In the genomic region with DNA sequence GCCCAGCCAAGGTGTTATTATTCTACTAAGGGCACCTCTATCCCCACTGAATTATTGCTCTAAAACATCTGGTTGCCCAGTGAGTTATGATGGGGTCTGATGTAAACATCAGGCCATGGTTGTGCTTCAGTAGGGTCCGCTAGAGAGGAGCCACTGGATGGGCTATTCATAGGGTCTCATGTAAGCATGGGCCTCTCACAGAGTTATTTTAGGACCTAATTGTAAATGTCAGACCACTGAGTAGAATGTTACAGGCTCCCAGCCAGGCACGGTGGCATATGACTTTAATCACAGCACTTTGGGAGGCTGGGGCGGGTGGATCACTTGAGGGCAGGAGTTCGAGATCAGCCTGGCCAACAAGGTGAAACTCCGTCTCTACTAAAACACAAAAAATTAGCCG, we compare ENCODE assay signal across 30 cellular contexts.
"Had no signal": no experiment of that assay in that cellular context is flagged by ENCODE, and none has a peak within 500 bp of the region (broad histone marks: within the 10 kb centered on the region; RNA-seq: fewer than 3 reads in every experiment).

No MANE protein-coding gene starts in this region.

- FAIRE-seq: frontal cortex, TTC549 had no signal

- H3K4me1 Mint-ChIP-seq: activated CD4-positive, alpha-beta memory T cell treated with anti-CD3 and anti-CD28 coated beads, Interleukin-2, amount 10 ng/mL, durations not matched to agents 7 days and 5 days; central memory CD8-positive, alpha-beta T cell had no signal

- ATAC-seq: activated naive CD4-positive, alpha-beta T cell treated with anti-CD3 and anti-CD28 coated beads, Interleukin-2, amount 50 U/mL, for 72 hours; activated T-cell treated with anti-CD3 and anti-CD28 coated beads, Interleukin-2, amount 50 U/mL, for 72 hours; esophagus mucosa; WTC11 had no signal

- H3K4me3 Mint-ChIP-seq: activated CD4-positive, alpha-beta memory T cell treated with anti-CD3 and anti-CD28 coated beads, Interleukin-2, amount 10 ng/mL, durations not matched to agents 7 days and 5 days; activated CD4-positive, alpha-beta T cell treated with anti-CD3 and anti-CD28 coated beads, Interleukin-2, amount 10 ng/mL, durations not matched to agents 7 days and 5 days; activated naive CD4-positive, alpha-beta T cell treated with anti-CD3 and anti-CD28 coated beads, Interleukin-2, amount 10 ng/mL, durations not matched to agents 7 days and 5 days; activated naive CD8-positive, alpha-beta T cell treated with anti-CD3 and anti-CD28 coated beads, Interleukin-2, amount 10 ng/mL, durations not matched to agents 7 days and 5 days; activated T-cell treated with anti-CD3 and anti-CD28 coated beads, Interleukin-2, amount 50 U/mL, for 24 hours; activated T-cell treated with anti-CD3 and anti-CD28 coated beads, Interleukin-2, amount 50 U/mL, for 72 hours; brain; central memory CD8-positive, alpha-beta T cell; dendritic cell treated with granulocyte-macrophage colony-stimulating factor and Interleukin-4, amounts not matched to agents 40 ng/mL and 50 ng/mL, for 4 days; endodermal cell; WTC11 had no signal

- H3K27ac ChIP-seq: ascending aorta, breast epithelium, coronary artery, VCaP had no signal

- H3K9me3 Mint-ChIP-seq: activated CD4-positive, alpha-beta memory T cell treated with anti-CD3 and anti-CD28 coated beads, Interleukin-2, amount 10 ng/mL, durations not matched to agents 7 days and 5 days; activated CD4-positive, alpha-beta T cell treated with anti-CD3 and anti-CD28 coated beads, Interleukin-2, amount 10 ng/mL, durations not matched to agents 7 days and 5 days; activated naive CD4-positive, alpha-beta T cell treated with anti-CD3 and anti-CD28 coated beads, Interleukin-2, amount 10 ng/mL, durations not matched to agents 7 days and 5 days; activated naive CD4-positive, alpha-beta T cell treated with anti-CD3 and anti-CD28 coated beads, Interleukin-2, amount 50 U/mL, for 72 hours; activated naive CD8-positive, alpha-beta T cell treated with anti-CD3 and anti-CD28 coated beads, Interleukin-2, amount 10 ng/mL, durations not matched to agents 7 days and 5 days; activated T-cell treated with anti-CD3 and anti-CD28 coated beads, Interleukin-2, amount 50 U/mL, for 24 hours; activated T-cell treated with anti-CD3 and anti-CD28 coated beads, Interleukin-2, amount 50 U/mL, for 72 hours; brain; central memory CD8-positive, alpha-beta T cell; dendritic cell treated with granulocyte-macrophage colony-stimulating factor and Interleukin-4, amounts not matched to agents 40 ng/mL and 50 ng/mL, for 4 days; endodermal cell; WTC11 had no signal

- H3K36me3 Mint-ChIP-seq: activated naive CD4-positive, alpha-beta T cell treated with anti-CD3 and anti-CD28 coated beads, Interleukin-2, amount 10 ng/mL, durations not matched to agents 7 days and 5 days; activated naive CD4-positive, alpha-beta T cell treated with anti-CD3 and anti-CD28 coated beads, Interleukin-2, amount 50 U/mL, for 72 hours; activated naive CD8-positive, alpha-beta T cell treated with anti-CD3 and anti-CD28 coated beads, Interleukin-2, amount 10 ng/mL, durations not matched to agents 7 days and 5 days; WTC11 had no signal

- H3K27me3 ChIP-seq: ascending aorta, breast epithelium, dorsolateral prefrontal cortex had no signal

- H3K27ac Mint-ChIP-seq: activated CD4-positive, alpha-beta memory T cell treated with anti-CD3 and anti-CD28 coated beads, Interleukin-2, amount 10 ng/mL, durations not matched to agents 7 days and 5 days; activated CD4-positive, alpha-beta T cell treated with anti-CD3 and anti-CD28 coated beads, Interleukin-2, amount 10 ng/mL, durations not matched to agents 7 days and 5 days; activated naive CD4-positive, alpha-beta T cell treated with anti-CD3 and anti-CD28 coated beads, Interleukin-2, amount 10 ng/mL, durations not matched to agents 7 days and 5 days; activated naive CD4-positive, alpha-beta T cell treated with anti-CD3 and anti-CD28 coated beads, Interleukin-2, amount 50 U/mL, for 72 hours; activated naive CD8-positive, alpha-beta T cell treated with anti-CD3 and anti-CD28 coated beads, Interleukin-2, amount 10 ng/mL, durations not matched to agents 7 days and 5 days; activated T-cell treated with anti-CD3 and anti-CD28 coated beads, Interleukin-2, amount 50 U/mL, for 24 hours; activated T-cell treated with anti-CD3 and anti-CD28 coated beads, Interleukin-2, amount 50 U/mL, for 72 hours; brain; dendritic cell treated with granulocyte-macrophage colony-stimulating factor and Interleukin-4, amounts not matched to agents 40 ng/mL and 50 ng/mL, for 4 days; endodermal cell; WTC11 had no signal

- H3K4me3 ChIP-seq: ascending aorta, breast epithelium, coronary artery, dorsolateral prefrontal cortex had no signal

- H3K9me3 ChIP-seq: ascending aorta, breast epithelium had no signal

- H3K36me3 ChIP-seq: breast epithelium had no signal

- DNase-seq: activated CD4-positive, alpha-beta memory T cell treated with anti-CD3 and anti-CD28 coated beads, Interleukin-2, amount 10 ng/mL, durations not matched to agents 7 days and 5 days; activated CD4-positive, alpha-beta T cell treated with anti-CD3 and anti-CD28 coated beads for 1 hour; activated CD4-positive, alpha-beta T cell treated with anti-CD3 and anti-CD28 coated beads for 4 hours; activated CD4-positive, alpha-beta T cell treated with anti-CD3 and anti-CD28 coated beads, Interleukin-2, amount 10 ng/mL, durations not matched to agents 7 days and 5 days; activated CD4-positive, alpha-beta T cell treated with anti-CD3 and anti-CD28 coated beads, Interleukin-2, amount 50 U/mL, for 4 hours; activated CD8-positive, alpha-beta memory T cell treated with anti-CD3 and anti-CD28 coated beads, Interleukin-2, amount 50 U/mL, for 48 hours; activated gamma-delta T cell; activated naive CD4-positive, alpha-beta T cell; activated naive CD4-positive, alpha-beta T cell treated with anti-CD3 and anti-CD28 coated beads, Interleukin-2, amount 10 ng/mL, durations not matched to agents 7 days and 5 days; activated naive CD8-positive, alpha-beta T cell treated with anti-CD3 and anti-CD28 coated beads, Interleukin-2, amount 10 ng/mL, durations not matched to agents 7 days and 5 days; activated T-cell treated with anti-CD3 and anti-CD28 coated beads for 4 hours; activated T-cell treated with anti-CD3 and anti-CD28 coated beads, Interleukin-2, amount 50 U/mL, for 24 hours; activated T-cell treated with anti-CD3 and anti-CD28 coated beads, Interleukin-2, amount 50 U/mL, for 72 hours; dorsolateral prefrontal cortex; effector memory CD4-positive, alpha-beta T cell; endodermal cell; foreskin fibroblast; T-helper 2 cell had no signal
